8 cellular contexts compared by ENCODE assay signal in the genomic region with DNA sequence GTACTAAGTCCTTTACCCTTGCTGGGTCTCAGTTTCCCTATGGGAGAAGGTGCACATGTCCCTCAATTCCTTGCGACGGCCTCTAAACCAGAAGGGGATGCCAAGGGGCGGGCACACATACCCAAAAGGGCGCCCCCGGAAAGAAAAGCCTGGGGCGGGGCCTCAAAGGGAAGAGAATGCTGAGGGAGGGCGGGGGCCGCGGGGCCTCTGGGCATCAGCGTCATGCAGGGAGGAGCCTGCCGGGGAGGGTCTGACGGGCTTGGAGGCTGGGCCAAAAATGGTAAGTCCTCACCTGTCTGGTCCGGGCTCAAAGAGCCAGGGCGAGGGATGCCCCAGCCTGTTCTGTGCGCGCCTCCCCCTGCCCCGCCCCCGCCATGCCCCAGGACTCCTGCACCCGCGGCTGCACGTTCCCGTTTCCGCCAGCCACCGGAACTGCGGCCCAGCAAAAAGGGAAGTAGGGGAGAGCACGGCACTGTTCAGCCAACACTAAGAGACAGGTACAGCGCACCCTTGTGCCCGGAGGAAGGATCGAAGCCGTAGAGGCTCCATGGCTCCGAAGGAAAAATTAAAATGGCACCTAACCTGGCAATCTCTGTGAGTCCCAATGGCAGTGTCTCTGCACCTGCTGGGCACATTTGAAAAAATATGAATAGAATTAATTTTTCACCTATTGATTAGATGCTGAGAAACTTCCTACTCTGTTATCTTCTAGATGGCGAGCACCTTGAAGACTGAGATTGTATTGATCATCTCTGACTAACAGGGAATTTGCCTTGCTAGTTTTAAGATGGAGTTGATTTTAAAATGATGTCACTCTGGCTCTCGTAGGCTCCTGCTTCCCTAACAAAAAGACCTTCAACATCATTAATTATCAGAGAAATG. TPM values are rescaled to one million over a fixed set of nuclear protein-coding genes. Genes with fewer than 3 reads are reported as not detected.
DNase-seq lines count a peak whose midpoint lies in the region; ATAC-seq and TF ChIP-seq lines count a peak whose summit lies in the region.

TSS of gene DET1 (minus strand) at position 434 of the 882 bp plus-strand sequence. CDS start 14,976 bp downstream, outside the sequence.

- TF ChIP-seq POLR2A in GM19099 (IDR thresholded peaks at IDR 0.05; ENCODE audit: extremely low read depth, insufficient read length, low read depth) = peak; percentile 5

- H3K4me1 ChIP-seq in BE2C = no peaks in the 10 kb centered on the region

- H3K36me3 ChIP-seq in BE2C = no peaks in the 10 kb centered on the region

- TF ChIP-seq CTCF in BE2C (IDR thresholded peaks at IDR 0.05; ENCODE audit: low read depth, low read length) = peak; percentile 87

- no peaks in the 10 kb centered on the region for H3K27me3 ChIP-seq in BE2C

- DNase-seq in BE2C (peak; percentile 96), NCI-H446 (lab: John Stamatoyannopoulos, UW) (peak; percentile 94 to 97), cerebellum (ENCODE audit: low spot score) (peak; percentile 93), kidney glomerular epithelial cell (lab: John Stamatoyannopoulos, UW) (peak; percentile 98)
- DNase-seq in activated CD4-positive, CD25-positive, alpha-beta regulatory T cell treated with anti-CD3 and anti-CD28 coated beads, Interleukin-2, amount 50 U/mL, for 72 hours = peak; percentile 88
- DNase-seq in stimulated activated CD4-positive, alpha-beta T cell treated with anti-CD3 and anti-CD28 coated beads, Interleukin-15, amount 100 ng/mL, for 48 hours (ENCODE audit: low read depth in 2 of 2) = peak; percentile 90 to 93

- peak within 1 kb of the TSS; percentile 77 for H3K4me3 ChIP-seq in BE2C (ENCODE audit: low read depth, low read length)

- no peaks in the 10 kb centered on the region for H3K9me3 ChIP-seq in BE2C

- ATAC-seq in HG03378 (IDR thresholded peaks at IDR 0.05; ENCODE audit: unreplicated experiment) = peak; percentile 99

RNA-seq across cellular contexts. Expression of gene DET1, which starts in this region (rescaled TPM):
- 14.9 TPM for polyA plus RNA-seq in BE2C (2012; ENCODE audit: insufficient read depth, insufficient read length, low read depth)
- total RNA-seq in cerebellum = 14.3 TPM

Comparison
In these comparisons a context has a peak if more than half of its experiments do, and no peak if none do; other contexts are left out.
1. Peak in every context shown above with its lines: DNase-seq, ATAC-seq and H3K4me3 ChIP-seq.